ENCODE assay signal across 11 cellular contexts in genomic region chr1:97907886-97908285, GRCh38.
"Had no signal": no experiment of that assay in that cellular context is flagged by ENCODE, and none has a peak within 500 bp of the region (broad histone marks: within the 10 kb centered on the region; RNA-seq: fewer than 3 reads in every experiment).

No MANE protein-coding gene starts in this region.

- DNase-seq: amygdala; head of caudate nucleus; left lung; ovary; stimulated activated CD4-positive, alpha-beta T cell treated with anti-CD3 and anti-CD28 coated beads, Interleukin-15, amount 100 ng/mL, for 24 hours; stimulated activated CD4-positive, alpha-beta T cell treated with anti-CD3 and anti-CD28 coated beads, Interleukin-4, amount 100 ng/mL, for 24 hours; stimulated activated naive CD8-positive, alpha-beta T cell treated with anti-CD3 and anti-CD28 coated beads, Interleukin-15, amount 100 ng/mL, for 72 hours; testis had no signal

- H3K27me3 Mint-ChIP-seq: stimulated activated naive CD8-positive, alpha-beta T cell treated with anti-CD3 and anti-CD28 coated beads, Interleukin-15, amount 100 ng/mL, for 72 hours had no signal

- H3K4me1 ChIP-seq: testis had no signal

- H3K4me3 Mint-ChIP-seq: stimulated activated naive CD8-positive, alpha-beta T cell treated with anti-CD3 and anti-CD28 coated beads, Interleukin-15, amount 100 ng/mL, for 72 hours; T-helper 1 cell treated with Interleukin-12 subunit alpha and Interleukin-12 subunit beta and Interleukin-4 antibody, amounts not matched to agents 30 μg/mL and 1 μg/mL, for 36 hours had no signal

- ATAC-seq: activated naive CD4-positive, alpha-beta T cell treated with anti-CD3 and anti-CD28 coated beads, Interleukin-2, amount 50 U/mL, for 72 hours; left lung; stimulated activated naive CD8-positive, alpha-beta T cell treated with anti-CD3 and anti-CD28 coated beads, Interleukin-15, amount 100 ng/mL, for 72 hours had no signal

- H3K27ac Mint-ChIP-seq: activated naive CD4-positive, alpha-beta T cell treated with anti-CD3 and anti-CD28 coated beads, Interleukin-2, amount 50 U/mL, for 72 hours; stimulated activated naive CD8-positive, alpha-beta T cell treated with anti-CD3 and anti-CD28 coated beads, Interleukin-15, amount 100 ng/mL, for 72 hours; T-helper 1 cell treated with Interleukin-12 subunit alpha and Interleukin-12 subunit beta and Interleukin-4 antibody, amounts not matched to agents 30 μg/mL and 1 μg/mL, for 36 hours had no signal

- H3K36me3 ChIP-seq: left lung, ovary had no signal

- FAIRE-seq: keratinocyte had no signal

- H3K27ac ChIP-seq: ovary, testis had no signal

- H3K36me3 Mint-ChIP-seq: activated naive CD4-positive, alpha-beta T cell treated with anti-CD3 and anti-CD28 coated beads, Interleukin-2, amount 50 U/mL, for 72 hours had no signal

- H3K9me3 ChIP-seq: left lung, ovary, testis had no signal

- H3K27me3 ChIP-seq: left lung, ovary, testis had no signal

- H3K9me3 Mint-ChIP-seq: activated naive CD4-positive, alpha-beta T cell treated with anti-CD3 and anti-CD28 coated beads, Interleukin-2, amount 50 U/mL, for 72 hours; stimulated activated naive CD8-positive, alpha-beta T cell treated with anti-CD3 and anti-CD28 coated beads, Interleukin-15, amount 100 ng/mL, for 72 hours; T-helper 1 cell treated with Interleukin-12 subunit alpha and Interleukin-12 subunit beta and Interleukin-4 antibody, amounts not matched to agents 30 μg/mL and 1 μg/mL, for 36 hours had no signal

- H3K4me3 ChIP-seq: left lung, ovary, testis had no signal
